ENCODE assay signal across 7 cellular contexts in genomic region chr6:129755787-129756186, GRCh38.
"Had no signal": no experiment of that assay in that cellular context is flagged by ENCODE, and none has a peak within 500 bp of the region (broad histone marks: within the 10 kb centered on the region; RNA-seq: fewer than 3 reads in every experiment).

No MANE protein-coding gene starts in this region.

- H3K4me1 ChIP-seq: HAP-1 had no signal

- H3K9me3 ChIP-seq: HAP-1 had no signal

- ATAC-seq: HCT116 had no signal

- H3K4me3 ChIP-seq: GM23248, HAP-1 had no signal

- H3K9ac ChIP-seq: GM23248 had no signal

- DNase-seq: GM23248, GOT3, H7, IMR-90 had no signal

- H3K36me3 ChIP-seq: HAP-1 had no signal

- H2AFZ ChIP-seq: GM23248 had no signal

- H3K27ac ChIP-seq: GM23248 had no signal

- FAIRE-seq: HTR-8/SVneo had no signal
